14 cellular contexts compared by ENCODE assay signal in genomic region chr1:151981178-151981525, GRCh38. TPM values are rescaled to one million over a fixed set of nuclear protein-coding genes. Genes with fewer than 3 reads are reported as not detected.
DNase-seq lines count a peak whose midpoint lies in the region; ATAC-seq and TF ChIP-seq lines count a peak whose summit lies in the region.
"Had no signal": no experiment of that assay in that cellular context is flagged by ENCODE, and none has a peak within 500 bp of the region (broad histone marks: within the 10 kb centered on the region; RNA-seq: fewer than 3 reads in every experiment).

No MANE protein-coding gene starts in this region.

- peak overlapping the region; percentile 14 for H3K27ac Mint-ChIP-seq in HFFc6
- H3K27ac Mint-ChIP-seq in mesothelial cell of epicardium = peak overlapping the region; percentile 7

- no peak for ATAC-seq in HG02885 (IDR thresholded peaks at IDR 0.05; ENCODE audit: poor library complexity, unreplicated experiment)

- H3K4me3 Mint-ChIP-seq in HFFc6 (no peak overlapping the region), mesothelial cell of epicardium (no peak overlapping the region)

- H3K27me3 Mint-ChIP-seq in HFFc6 (ENCODE audit: insufficient read depth) (peaks cover 3% of the 10 kb centered on the region), mesothelial cell of epicardium (ENCODE audit: low read depth) (no peaks in the 10 kb centered on the region)

- no peaks in the 10 kb centered on the region for H3K9me3 Mint-ChIP-seq in HFFc6
- H3K9me3 Mint-ChIP-seq in mesothelial cell of epicardium = no peaks in the 10 kb centered on the region

- DNase-seq in HFFc6 (no peak), astrocyte of the hippocampus (ENCODE audit: low read depth, low spot score) (peak; percentile 79), mesothelial cell of epicardium (ENCODE audit: low spot score in 2 of 2, unreplicated experiment in 2 of 2) (no peak), AML-193 (lab: John Stamatoyannopoulos, UW) (no peak), NCI-H2029 treated with DMSO at 0.1 percent for 48 hours (lab: John Stamatoyannopoulos, UW) (no peak)
- DNase-seq in stimulated activated CD4-positive, alpha-beta T cell treated with anti-CD3 and anti-CD28 coated beads, Interleukin-2, amount 100 ng/mL, for 24 hours = no peak
- DNase-seq: activated naive CD4-positive, alpha-beta T cell treated with Interleukin-2 at 50 U/mL for 16 hours; KBM-7; NCI-H1694 treated with DMSO at 0.1 percent for 48 hours; testis had no signal

- H3K4me1 Mint-ChIP-seq in HFFc6 (ENCODE audit: low read depth) = peaks cover 69% of the 10 kb centered on the region
- peaks cover 44% of the 10 kb centered on the region for H3K4me1 Mint-ChIP-seq in mesothelial cell of epicardium

- H3K27ac ChIP-seq in 22Rv1 = peak overlapping the region; percentile 33
- H3K27ac ChIP-seq: cardiac muscle cell, testis, VCaP had no signal

- H3K36me3 Mint-ChIP-seq in HFFc6 (ENCODE audit: low read depth) = peaks cover 55% of the 10 kb centered on the region
- peaks cover 37% of the 10 kb centered on the region for H3K36me3 Mint-ChIP-seq in mesothelial cell of epicardium

- TF ChIP-seq CTCF in 22Rv1 (IDR thresholded peaks at IDR 0.05) (no peak), HFFc6 (IDR thresholded peaks at IDR 0.05) (no peak), mesothelial cell of epicardium (IDR thresholded peaks at IDR 0.05; ENCODE audit: unreplicated experiment) (no peak)

RNA-seq across cellular contexts. Expression of gene S100A10, which starts 12.5 kb away (rescaled TPM):
- total RNA-seq in HFFc6 (2021; fragmentation: NEBNext Ultra II Directional; extraction: Animal tissue kit (Norgen Biotek cat#: 25700)) = 100 to 1,000 TPM; 390 to 518 (median 442) TPM
- 219 to 234 TPM (median 222 TPM) in 3 replicates for total RNA-seq in mesothelial cell of epicardium

RNA-seq across cellular contexts. Expression of gene S100A11, which starts 55.7 kb away (rescaled TPM):
- total RNA-seq in HFFc6 (2021; fragmentation: NEBNext Ultra II Directional; extraction: Animal tissue kit (Norgen Biotek cat#: 25700)) = 1,000 to 10,000 TPM; 1,164 to 1,256 (median 1,179) TPM
- total RNA-seq in mesothelial cell of epicardium = 351 to 373 TPM (median 358 TPM) in 3 replicates
